15 cellular contexts compared by ENCODE assay signal in the genomic region with DNA sequence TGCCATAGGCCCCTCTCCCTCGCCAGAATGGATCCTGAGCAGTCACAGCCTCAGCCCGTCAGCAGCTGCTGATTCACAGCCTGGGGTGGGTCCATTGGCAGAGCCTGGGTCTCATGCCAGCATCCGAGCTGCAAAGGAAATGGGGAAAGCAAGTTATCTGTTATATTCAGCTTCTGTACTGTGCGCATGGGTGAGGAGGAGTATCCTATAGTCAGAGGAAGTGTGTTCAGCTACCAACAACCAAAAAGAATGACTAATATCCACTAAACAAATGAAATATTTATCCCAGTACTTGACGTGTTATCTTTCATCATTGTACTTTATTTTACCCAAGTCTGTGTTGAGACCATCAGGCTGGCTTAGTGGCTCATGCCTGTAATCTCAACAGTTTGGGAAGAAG.
A peak's percentile ranks its signal among the peaks of the same experiment; 100 is the strongest.
DNase-seq lines count a peak whose midpoint lies in the region; FAIRE-seq and TF ChIP-seq lines count a peak whose summit lies in the region.
"Had no signal": no experiment of that assay in that cellular context is flagged by ENCODE, and none has a peak within 500 bp of the region (broad histone marks: within the 10 kb centered on the region; RNA-seq: fewer than 3 reads in every experiment).

No MANE protein-coding gene starts in this region.

- BruUV-seq in Caco-2 (replicated peaks; lab: Mats Ljungman, UMichigan): no TSS peak

- POLR2A ChIA-PET in RWPE1 (lab: Yijun Ruan, JAX; ENCODE audit: low non-redundant PET): no interaction called here
- POLR2A ChIA-PET in Caco-2 (lab: Charles Lee): no interaction called here

- CTCF ChIA-PET in RWPE1 (lab: Yijun Ruan, JAX) (interaction anchor here (1.0 kb wide), 1 partner anchor 21 kb away, joined by 3 read pairs; no protein-coding TSS in a partner anchor), Caco-2 (lab: Charles Lee) (interaction anchor here (0.7 kb wide), 1 partner anchor 1257 kb away, joined by 3 read pairs; no protein-coding TSS in a partner anchor)

- no peak overlapping the region for H3K9ac ChIP-seq in fibroblast of lung (ENCODE audit: insufficient read depth, low read length)

- peaks cover 17% of the 10 kb centered on the region for H3K27me3 Mint-ChIP-seq in Caco-2 (ENCODE audit: insufficient read depth, unreplicated experiment)

- no peak for FAIRE-seq in urothelium cell line (lab: Jason Lieb, UNC)

- no peak for TF ChIP-seq CTCF in RWPE1 (conservative IDR thresholded peaks at IDR 0.05; ENCODE audit: low read depth)
- TF ChIP-seq CTCF in fibroblast of lung (conservative IDR thresholded peaks at IDR 0.05 in 1 of 2, IDR thresholded peaks at IDR 0.05 in 1 of 2; ENCODE audit: low read depth in 1 of 2, low read length in 2 of 2): no peak
- TF ChIP-seq CTCF in transverse colon (IDR thresholded peaks at IDR 0.05): no peak
- TF ChIP-seq CTCF in Caco-2 (IDR thresholded peaks at IDR 0.05; ENCODE audit: insufficient read depth in 1 of 2, low read depth in 1 of 2, low read length in 1 of 2, severe bottlenecking in 1 of 2, unreplicated experiment in 1 of 2): no peak

- no peaks in the 10 kb centered on the region for H3K9me3 ChIP-seq in fibroblast of lung (ENCODE audit: control insufficient read depth, insufficient read depth, low read depth, low read length)
- H3K9me3 ChIP-seq in transverse colon: no peaks in the 10 kb centered on the region
- H3K9me3 ChIP-seq in Caco-2: no peaks in the 10 kb centered on the region
- H3K9me3 ChIP-seq: colonic mucosa had no signal

- no peak overlapping the region for H2AFZ ChIP-seq in fibroblast of lung (ENCODE audit: low read length)

- no peaks in the 10 kb centered on the region for H4K20me1 ChIP-seq in fibroblast of lung (ENCODE audit: control insufficient read depth, extremely low read depth, insufficient read depth, low read length)

- TF ChIP-seq POLR2A in transverse colon (IDR thresholded peaks at IDR 0.05): no peak

- no peak for TF ChIP-seq EP300 in transverse colon (IDR thresholded peaks at IDR 0.05; ENCODE audit: low read depth)

- H3K27ac Mint-ChIP-seq in Caco-2 (ENCODE audit: unreplicated experiment): no peak overlapping the region
- H3K27ac Mint-ChIP-seq: activated naive CD8-positive, alpha-beta T cell treated with anti-CD3 and anti-CD28 coated beads, Interleukin-2, amount 50 U/mL, for 24 hours had no signal

- H3K4me1 Mint-ChIP-seq in Caco-2 (ENCODE audit: low read depth, unreplicated experiment): no peaks in the 10 kb centered on the region

- DNase-seq in GOT3 (lab: John Stamatoyannopoulos, UW): peak; percentile 6
- DNase-seq in RWPE1 (ENCODE audit: low spot score): peak; percentile 18
- peak; percentile 32 to 79 for DNase-seq in fibroblast of lung (ENCODE audit: low read depth in 2 of 2)
- DNase-seq in urothelium cell line (ENCODE audit: low spot score): peak; percentile 55
- no peak for DNase-seq in transverse colon
- DNase-seq in Caco-2: no peak
- no peak for DNase-seq in G401 (ENCODE audit: low spot score)
- DNase-seq: activated CD4-positive, CD25-positive, alpha-beta regulatory T cell treated with anti-CD3 and anti-CD28 coated beads, Interleukin-2, amount 50 U/mL, for 72 hours; activated naive CD8-positive, alpha-beta T cell treated with anti-CD3 and anti-CD28 coated beads, Interleukin-2, amount 50 U/mL, for 24 hours; activated T-cell treated with anti-CD3 and anti-CD28 coated beads, Interleukin-2, amount 50 U/mL, for 1 hour; colonic mucosa; NCI-H2171 treated with DMSO at 0.1 percent for 48 hours; NK-92 treated with Interleukin-12 subunit alpha and Interleukin-12 subunit beta, amount 100 ng/mL, for 24 hours; stimulated activated naive CD8-positive, alpha-beta T cell treated with anti-CD3 and anti-CD28 coated beads, Interleukin-15, Interleukin-2, amounts not matched to agents 100 U/mL and 50 U/mL, for 24 hours had no signal

- H3K27ac ChIP-seq in RWPE1 (no peak overlapping the region), fibroblast of lung (ENCODE audit: insufficient read depth, low read length) (no peak overlapping the region), transverse colon (no peak overlapping the region)
- H3K27ac ChIP-seq: colonic mucosa had no signal

- no peaks in the 10 kb centered on the region for H3K79me2 ChIP-seq in fibroblast of lung (ENCODE audit: control insufficient read depth, insufficient read depth, low read length)

- intact Hi-C loops in transverse colon (cut with DNase I; ENCODE audit: low total_unique reads) (no loop called here), Caco-2 (cut with micrococcal nuclease; ENCODE audit: unreplicated experiment) (no loop called here)

- no peak overlapping the region for H3K4me3 Mint-ChIP-seq in Caco-2 (ENCODE audit: unreplicated experiment)
- H3K4me3 Mint-ChIP-seq: activated naive CD8-positive, alpha-beta T cell treated with anti-CD3 and anti-CD28 coated beads, Interleukin-2, amount 50 U/mL, for 24 hours had no signal

- H3K4me1 ChIP-seq in fibroblast of lung (ENCODE audit: control insufficient read depth, extremely low read depth, insufficient read depth, low read length) (no peaks in the 10 kb centered on the region), transverse colon (no peaks in the 10 kb centered on the region), Caco-2 (no peaks in the 10 kb centered on the region)
- H3K4me1 ChIP-seq: colonic mucosa had no signal

- H3K4me2 ChIP-seq in fibroblast of lung (ENCODE audit: extremely low read depth, insufficient read depth, low read length): no peak overlapping the region

- H3K36me3 Mint-ChIP-seq in Caco-2 (ENCODE audit: insufficient read depth, unreplicated experiment): no peaks in the 10 kb centered on the region

- in situ Hi-C loops in transverse colon (cut with MboI; ENCODE audit: low pct_ligation_motif_present in 1 of 4, low pct_unique_long_range_greater_than_20kb in 1 of 4, low sequenced_read_pairs in 3 of 4) (no loop called here), G401 (cut with HindIII; ENCODE audit: low sequenced_read_pairs) (no loop called here)

- no peaks in the 10 kb centered on the region for H3K36me3 ChIP-seq in fibroblast of lung (ENCODE audit: control insufficient read depth, insufficient read depth, low read length)
- H3K36me3 ChIP-seq in transverse colon: no peaks in the 10 kb centered on the region
- H3K36me3 ChIP-seq in Caco-2 (ENCODE audit: control insufficient read depth, insufficient read depth, low read length): no peaks in the 10 kb centered on the region
- H3K36me3 ChIP-seq: colonic mucosa had no signal

- H3K27me3 ChIP-seq in fibroblast of lung (ENCODE audit: control insufficient read depth, insufficient read depth, low read length): no peaks in the 10 kb centered on the region
- no peaks in the 10 kb centered on the region for H3K27me3 ChIP-seq in transverse colon
- H3K27me3 ChIP-seq in Caco-2 (replicated peaks; ENCODE audit: control insufficient read depth, insufficient read depth, low read length): no peaks in the 10 kb centered on the region; the same call in none of the 2 replicates
- H3K27me3 ChIP-seq: colonic mucosa had no signal

- no peak overlapping the region for H3K4me3 ChIP-seq in fibroblast of lung (replicated peaks in 1 of 4; ENCODE audit: control extremely low read depth in 1 of 4, insufficient read depth in 1 of 4, low read depth in 3 of 4, low read length in 4 of 4)
- H3K4me3 ChIP-seq in transverse colon: no peak overlapping the region
- no peak overlapping the region for H3K4me3 ChIP-seq in Caco-2 (ENCODE audit: low read depth, low read length)
- H3K4me3 ChIP-seq: colonic mucosa, lung had no signal

- H3K9me3 Mint-ChIP-seq in Caco-2 (ENCODE audit: unreplicated experiment): no peaks in the 10 kb centered on the region
- H3K9me3 Mint-ChIP-seq: activated naive CD8-positive, alpha-beta T cell treated with anti-CD3 and anti-CD28 coated beads, Interleukin-2, amount 50 U/mL, for 24 hours had no signal

- 35 to 39% methylated on average over 3 to 5 of the region's 5 CpGs for WGBS in transverse colon (ENCODE audit: low coverage in 1 of 2), 2 donors

Comparison
In these comparisons a context has a peak if more than half of its experiments do, and no peak if none do; other contexts are left out.
1. DNase-seq: peak in GOT3 (single experiment), RWPE1 (single experiment), fibroblast of lung (2 of 2) and urothelium cell line (single experiment); none in transverse colon (single experiment), Caco-2 (0 of 2) and G401 (single experiment).